ENCODE assay signal across 3 cellular contexts in the genomic region with DNA sequence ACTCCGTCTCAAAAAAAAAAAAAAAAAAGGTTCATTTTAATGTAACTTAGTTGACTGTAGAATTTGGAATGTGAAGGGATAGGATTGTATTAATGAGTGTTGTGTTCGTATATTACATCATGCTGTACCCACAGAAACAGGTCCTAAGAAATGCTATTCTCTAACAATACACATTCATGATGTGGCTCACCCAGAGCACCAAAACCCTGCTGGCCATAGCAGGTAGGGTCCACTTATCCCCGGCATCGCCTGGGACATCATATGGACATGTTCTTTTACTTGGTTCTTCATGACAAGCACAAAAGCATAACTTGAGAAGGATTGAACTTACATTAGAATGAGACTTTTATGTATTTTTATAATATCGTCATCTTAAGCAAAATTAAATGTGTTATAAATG.
TF ChIP-seq lines count a peak whose summit lies in the region.

No MANE protein-coding gene starts in this region.

TF ChIP-seq in GM23338, 12 proteins besides CTCF, POLR2A, EP300 and RAD21 (continues in another document):
- TF ChIP-seq CREB1 (CRISPR knock-in tag; IDR thresholded peaks at IDR 0.05; ENCODE audit: low read depth) (no peak), POLR2AphosphoS5 (IDR thresholded peaks at IDR 0.05; ENCODE audit: low read depth) (no peak), JUNB (IDR thresholded peaks at IDR 0.05; ENCODE audit: unreplicated experiment) (no peak), ZNF114 (CRISPR knock-in tag; IDR thresholded peaks at IDR 0.05) (no peak)
- TF ChIP-seq, protein P1, sequence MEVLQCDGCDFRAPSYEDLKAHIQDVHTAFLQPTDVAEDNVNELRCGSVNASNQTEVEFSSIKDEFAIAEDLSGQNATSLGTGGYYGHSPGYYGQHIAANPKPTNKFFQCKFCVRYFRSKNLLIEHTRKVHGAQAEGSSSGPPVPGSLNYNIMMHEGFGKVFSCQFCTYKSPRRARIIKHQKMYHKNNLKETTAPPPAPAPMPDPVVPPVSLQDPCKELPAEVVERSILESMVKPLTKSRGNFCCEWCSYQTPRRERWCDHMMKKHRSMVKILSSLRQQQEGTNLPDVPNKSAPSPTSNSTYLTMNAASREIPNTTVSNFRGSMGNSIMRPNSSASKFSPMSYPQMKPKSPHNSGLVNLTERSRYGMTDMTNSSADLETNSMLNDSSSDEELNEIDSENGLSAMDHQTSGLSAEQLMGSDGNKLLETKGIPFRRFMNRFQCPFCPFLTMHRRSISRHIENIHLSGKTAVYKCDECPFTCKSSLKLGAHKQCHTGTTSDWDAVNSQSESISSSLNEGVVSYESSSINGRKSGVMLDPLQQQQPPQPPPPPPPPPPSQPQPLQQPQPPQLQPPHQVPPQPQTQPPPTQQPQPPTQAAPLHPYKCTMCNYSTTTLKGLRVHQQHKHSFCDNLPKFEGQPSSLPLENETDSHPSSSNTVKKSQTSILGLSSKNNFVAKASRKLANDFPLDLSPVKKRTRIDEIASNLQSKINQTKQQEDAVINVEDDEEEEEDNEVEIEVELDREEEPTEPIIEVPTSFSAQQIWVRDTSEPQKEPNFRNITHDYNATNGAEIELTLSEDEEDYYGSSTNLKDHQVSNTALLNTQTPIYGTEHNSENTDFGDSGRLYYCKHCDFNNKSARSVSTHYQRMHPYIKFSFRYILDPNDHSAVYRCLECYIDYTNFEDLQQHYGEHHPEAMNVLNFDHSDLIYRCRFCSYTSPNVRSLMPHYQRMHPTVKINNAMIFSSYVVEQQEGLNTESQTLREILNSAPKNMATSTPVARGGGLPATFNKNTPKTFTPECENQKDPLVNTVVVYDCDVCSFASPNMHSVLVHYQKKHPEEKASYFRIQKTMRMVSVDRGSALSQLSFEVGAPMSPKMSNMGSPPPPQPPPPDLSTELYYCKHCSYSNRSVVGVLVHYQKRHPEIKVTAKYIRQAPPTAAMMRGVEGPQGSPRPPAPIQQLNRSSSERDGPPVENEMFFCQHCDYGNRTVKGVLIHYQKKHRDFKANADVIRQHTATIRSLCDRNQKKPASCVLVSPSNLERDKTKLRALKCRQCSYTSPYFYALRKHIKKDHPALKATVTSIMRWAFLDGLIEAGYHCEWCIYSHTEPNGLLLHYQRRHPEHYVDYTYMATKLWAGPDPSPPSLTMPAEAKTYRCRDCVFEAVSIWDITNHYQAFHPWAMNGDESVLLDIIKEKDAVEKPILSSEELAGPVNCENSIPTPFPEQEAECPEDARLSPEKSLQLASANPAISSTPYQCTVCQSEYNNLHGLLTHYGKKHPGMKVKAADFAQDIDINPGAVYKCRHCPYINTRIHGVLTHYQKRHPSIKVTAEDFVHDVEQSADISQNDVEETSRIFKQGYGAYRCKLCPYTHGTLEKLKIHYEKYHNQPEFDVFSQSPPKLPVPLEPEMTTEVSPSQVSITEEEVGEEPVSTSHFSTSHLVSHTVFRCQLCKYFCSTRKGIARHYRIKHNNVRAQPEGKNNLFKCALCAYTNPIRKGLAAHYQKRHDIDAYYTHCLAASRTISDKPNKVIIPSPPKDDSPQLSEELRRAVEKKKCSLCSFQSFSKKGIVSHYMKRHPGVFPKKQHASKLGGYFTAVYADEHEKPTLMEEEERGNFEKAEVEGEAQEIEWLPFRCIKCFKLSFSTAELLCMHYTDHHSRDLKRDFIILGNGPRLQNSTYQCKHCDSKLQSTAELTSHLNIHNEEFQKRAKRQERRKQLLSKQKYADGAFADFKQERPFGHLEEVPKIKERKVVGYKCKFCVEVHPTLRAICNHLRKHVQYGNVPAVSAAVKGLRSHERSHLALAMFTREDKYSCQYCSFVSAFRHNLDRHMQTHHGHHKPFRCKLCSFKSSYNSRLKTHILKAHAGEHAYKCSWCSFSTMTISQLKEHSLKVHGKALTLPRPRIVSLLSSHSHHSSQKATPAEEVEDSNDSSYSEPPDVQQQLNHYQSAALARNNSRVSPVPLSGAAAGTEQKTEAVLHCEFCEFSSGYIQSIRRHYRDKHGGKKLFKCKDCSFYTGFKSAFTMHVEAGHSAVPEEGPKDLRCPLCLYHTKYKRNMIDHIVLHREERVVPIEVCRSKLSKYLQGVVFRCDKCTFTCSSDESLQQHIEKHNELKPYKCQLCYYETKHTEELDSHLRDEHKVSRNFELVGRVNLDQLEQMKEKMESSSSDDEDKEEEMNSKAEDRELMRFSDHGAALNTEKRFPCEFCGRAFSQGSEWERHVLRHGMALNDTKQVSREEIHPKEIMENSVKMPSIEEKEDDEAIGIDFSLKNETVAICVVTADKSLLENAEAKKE (CRISPR knock-in tag; IDR thresholded peaks at IDR 0.05) = no peak

TF ChIP-seq in IMR-90, 13 proteins besides CTCF, POLR2A, EP300 and RAD21:
- no peak for TF ChIP-seq CEBPB (IDR thresholded peaks at IDR 0.05; ENCODE audit: low read depth, low read length)
- no peak for TF ChIP-seq FOS (IDR thresholded peaks at IDR 0.05; ENCODE audit: low read depth, low read length)
- no peak for TF ChIP-seq BHLHE40 (IDR thresholded peaks at IDR 0.05; ENCODE audit: low read depth, low read length)
- TF ChIP-seq, protein P2, sequence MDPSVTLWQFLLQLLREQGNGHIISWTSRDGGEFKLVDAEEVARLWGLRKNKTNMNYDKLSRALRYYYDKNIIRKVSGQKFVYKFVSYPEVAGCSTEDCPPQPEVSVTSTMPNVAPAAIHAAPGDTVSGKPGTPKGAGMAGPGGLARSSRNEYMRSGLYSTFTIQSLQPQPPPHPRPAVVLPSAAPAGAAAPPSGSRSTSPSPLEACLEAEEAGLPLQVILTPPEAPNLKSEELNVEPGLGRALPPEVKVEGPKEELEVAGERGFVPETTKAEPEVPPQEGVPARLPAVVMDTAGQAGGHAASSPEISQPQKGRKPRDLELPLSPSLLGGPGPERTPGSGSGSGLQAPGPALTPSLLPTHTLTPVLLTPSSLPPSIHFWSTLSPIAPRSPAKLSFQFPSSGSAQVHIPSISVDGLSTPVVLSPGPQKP (IDR thresholded peaks at IDR 0.05; ENCODE audit: borderline replicate concordance, low read depth, low read length) = no peak
- no peak for TF ChIP-seq RCOR1 (IDR thresholded peaks at IDR 0.05; ENCODE audit: insufficient replicate concordance, low read length)
- TF ChIP-seq, protein P3, sequence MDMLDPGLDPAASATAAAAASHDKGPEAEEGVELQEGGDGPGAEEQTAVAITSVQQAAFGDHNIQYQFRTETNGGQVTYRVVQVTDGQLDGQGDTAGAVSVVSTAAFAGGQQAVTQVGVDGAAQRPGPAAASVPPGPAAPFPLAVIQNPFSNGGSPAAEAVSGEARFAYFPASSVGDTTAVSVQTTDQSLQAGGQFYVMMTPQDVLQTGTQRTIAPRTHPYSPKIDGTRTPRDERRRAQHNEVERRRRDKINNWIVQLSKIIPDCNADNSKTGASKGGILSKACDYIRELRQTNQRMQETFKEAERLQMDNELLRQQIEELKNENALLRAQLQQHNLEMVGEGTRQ (IDR thresholded peaks at IDR 0.05; ENCODE audit: low read depth, low read length) = no peak
- TF ChIP-seq CHD1 (IDR thresholded peaks at IDR 0.05; ENCODE audit: low read depth, low read length) = no peak
- no peak for TF ChIP-seq NFE2L2 (IDR thresholded peaks at IDR 0.05; ENCODE audit: low read depth, low read length)
- no peak for TF ChIP-seq SMC3 (IDR thresholded peaks at IDR 0.05; ENCODE audit: low read depth, low read length)
- no peak for TF ChIP-seq RFX5 (IDR thresholded peaks at IDR 0.05; ENCODE audit: low read depth, low read length)
- no peak for TF ChIP-seq MAZ (IDR thresholded peaks at IDR 0.05; ENCODE audit: borderline replicate concordance, low read depth, low read length)
TF ChIP-seq in IMR-90: peak in this region for 0.

TF ChIP-seq in GM12878, 131 proteins besides CTCF, POLR2A, EP300 and RAD21:
- no peak for TF ChIP-seq TAF1 (IDR thresholded peaks at IDR 0.05; ENCODE audit: borderline replicate concordance, low read depth, low read length)
- TF ChIP-seq SREBF2 (IDR thresholded peaks at IDR 0.05; ENCODE audit: low read length) = no peak
- no peak for TF ChIP-seq YY1 (IDR thresholded peaks at IDR 0.05; ENCODE audit: low read depth, low read length)
- TF ChIP-seq PAX8 (IDR thresholded peaks at IDR 0.05) = no peak
- TF ChIP-seq, protein P4, sequence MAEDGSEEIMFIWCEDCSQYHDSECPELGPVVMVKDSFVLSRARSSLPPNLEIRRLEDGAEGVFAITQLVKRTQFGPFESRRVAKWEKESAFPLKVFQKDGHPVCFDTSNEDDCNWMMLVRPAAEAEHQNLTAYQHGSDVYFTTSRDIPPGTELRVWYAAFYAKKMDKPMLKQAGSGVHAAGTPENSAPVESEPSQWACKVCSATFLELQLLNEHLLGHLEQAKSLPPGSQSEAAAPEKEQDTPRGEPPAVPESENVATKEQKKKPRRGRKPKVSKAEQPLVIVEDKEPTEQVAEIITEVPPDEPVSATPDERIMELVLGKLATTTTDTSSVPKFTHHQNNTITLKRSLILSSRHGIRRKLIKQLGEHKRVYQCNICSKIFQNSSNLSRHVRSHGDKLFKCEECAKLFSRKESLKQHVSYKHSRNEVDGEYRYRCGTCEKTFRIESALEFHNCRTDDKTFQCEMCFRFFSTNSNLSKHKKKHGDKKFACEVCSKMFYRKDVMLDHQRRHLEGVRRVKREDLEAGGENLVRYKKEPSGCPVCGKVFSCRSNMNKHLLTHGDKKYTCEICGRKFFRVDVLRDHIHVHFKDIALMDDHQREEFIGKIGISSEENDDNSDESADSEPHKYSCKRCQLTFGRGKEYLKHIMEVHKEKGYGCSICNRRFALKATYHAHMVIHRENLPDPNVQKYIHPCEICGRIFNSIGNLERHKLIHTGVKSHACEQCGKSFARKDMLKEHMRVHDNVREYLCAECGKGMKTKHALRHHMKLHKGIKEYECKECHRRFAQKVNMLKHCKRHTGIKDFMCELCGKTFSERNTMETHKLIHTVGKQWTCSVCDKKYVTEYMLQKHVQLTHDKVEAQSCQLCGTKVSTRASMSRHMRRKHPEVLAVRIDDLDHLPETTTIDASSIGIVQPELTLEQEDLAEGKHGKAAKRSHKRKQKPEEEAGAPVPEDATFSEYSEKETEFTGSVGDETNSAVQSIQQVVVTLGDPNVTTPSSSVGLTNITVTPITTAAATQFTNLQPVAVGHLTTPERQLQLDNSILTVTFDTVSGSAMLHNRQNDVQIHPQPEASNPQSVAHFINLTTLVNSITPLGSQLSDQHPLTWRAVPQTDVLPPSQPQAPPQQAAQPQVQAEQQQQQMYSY (CRISPR knock-in tag; IDR thresholded peaks at IDR 0.05) = no peak
- TF ChIP-seq RAD51 (IDR thresholded peaks at IDR 0.05) = no peak
